Comparison of ENCODE assay signal across 11 cellular contexts in the genomic region with DNA sequence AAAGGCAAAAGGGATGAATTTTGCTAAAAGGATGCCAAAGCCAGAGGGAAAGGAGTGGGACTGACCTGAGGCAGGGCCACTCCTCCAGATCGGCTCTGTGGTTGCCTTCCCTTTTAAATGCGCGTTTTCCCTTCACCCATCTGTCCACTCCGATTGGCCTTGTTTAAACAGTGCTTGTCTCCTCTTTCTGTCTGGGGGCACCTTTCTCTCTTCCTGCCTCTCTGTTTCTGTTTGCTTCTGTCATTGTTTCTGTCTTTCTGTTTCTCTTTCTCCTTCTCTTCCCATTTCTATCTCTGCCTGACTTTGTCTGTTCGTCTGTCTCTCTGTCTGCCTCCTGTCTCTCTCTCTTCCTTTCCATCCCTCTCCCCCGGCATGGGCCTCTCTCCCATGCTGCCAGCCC. TPM values are rescaled to one million over a fixed set of nuclear protein-coding genes. Genes with fewer than 3 reads are reported as not detected.
DNase-seq lines count a peak whose midpoint lies in the region; ATAC-seq, FAIRE-seq and TF ChIP-seq lines count a peak whose summit lies in the region.
"Had no signal": no experiment of that assay in that cellular context is flagged by ENCODE, and none has a peak within 500 bp of the region (broad histone marks: within the 10 kb centered on the region; RNA-seq: fewer than 3 reads in every experiment).

No MANE protein-coding gene starts in this region.

- CTCF ChIA-PET in Calu3 (lab: Charles Lee), result no interaction called here

- H3K4me3 ChIP-seq in BLaER1 (no peak overlapping the region), ascending aorta (no peak overlapping the region)
- H3K4me3 ChIP-seq: tibial nerve had no signal

- H3K27me3 ChIP-seq in BLaER1 (peaks cover 47% of the 10 kb centered on the region), ascending aorta (no peaks in the 10 kb centered on the region)

- BruUV-seq in Calu3 (replicated peaks; lab: Mats Ljungman, UMichigan), result no TSS peak

- peaks cover 40% of the 10 kb centered on the region for H3K27me3 Mint-ChIP-seq in activated naive CD8-positive, alpha-beta T cell treated with anti-CD3 and anti-CD28 coated beads for 36 hours
- H3K27me3 Mint-ChIP-seq in Calu3 (ENCODE audit: unreplicated experiment), result peaks cover 75% of the 10 kb centered on the region

- no peaks in the 10 kb centered on the region for H3K36me3 ChIP-seq in BLaER1
- no peaks in the 10 kb centered on the region for H3K36me3 ChIP-seq in ascending aorta
- H3K36me3 ChIP-seq: tibial nerve had no signal

- TF ChIP-seq CTCF in Calu3 (IDR thresholded peaks at IDR 0.05; ENCODE audit: unreplicated experiment) (no peak), ascending aorta (IDR thresholded peaks at IDR 0.05) (no peak)

- H3K9me3 ChIP-seq in BLaER1 (no peaks in the 10 kb centered on the region), ascending aorta (no peaks in the 10 kb centered on the region)
- H3K9me3 ChIP-seq: tibial nerve had no signal

- no peaks in the 10 kb centered on the region for H4K20me1 ChIP-seq in BLaER1

- ATAC-seq in HG03432 (IDR thresholded peaks at IDR 0.05; ENCODE audit: unreplicated experiment) (peak; percentile 75), HG03280 (IDR thresholded peaks at IDR 0.05; ENCODE audit: unreplicated experiment) (no peak)

- peak overlapping the region; percentile 27; the same call in 1 of the 2 replicates for H3K9ac ChIP-seq in BLaER1

- peak overlapping the region; percentile 16; the same call in 1 of the 2 replicates for H3K27ac ChIP-seq in BLaER1
- no peak overlapping the region for H3K27ac ChIP-seq in ascending aorta
- H3K27ac ChIP-seq: tibial nerve had no signal

- peaks cover 20% of the 10 kb centered on the region for H3K4me1 Mint-ChIP-seq in activated naive CD8-positive, alpha-beta T cell treated with anti-CD3 and anti-CD28 coated beads for 36 hours
- peaks cover 8% of the 10 kb centered on the region for H3K4me1 Mint-ChIP-seq in Calu3 (ENCODE audit: low read depth, unreplicated experiment)

- peak overlapping the region; percentile 23 for H3K27ac Mint-ChIP-seq in activated naive CD8-positive, alpha-beta T cell treated with anti-CD3 and anti-CD28 coated beads for 36 hours
- no peak overlapping the region for H3K27ac Mint-ChIP-seq in Calu3 (ENCODE audit: unreplicated experiment)
- H3K27ac Mint-ChIP-seq: CD14-positive monocyte had no signal

- no peaks in the 10 kb centered on the region for H3K9me3 Mint-ChIP-seq in activated naive CD8-positive, alpha-beta T cell treated with anti-CD3 and anti-CD28 coated beads for 36 hours
- H3K9me3 Mint-ChIP-seq in Calu3 (ENCODE audit: low read depth, unreplicated experiment), result no peaks in the 10 kb centered on the region
- H3K9me3 Mint-ChIP-seq: CD14-positive monocyte had no signal

- FAIRE-seq in GM18507 (lab: Jason Lieb, UNC), result peak; percentile 90

- H3K4me3 Mint-ChIP-seq in activated naive CD8-positive, alpha-beta T cell treated with anti-CD3 and anti-CD28 coated beads for 36 hours, result peak overlapping the region; percentile 61
- H3K4me3 Mint-ChIP-seq in Calu3 (ENCODE audit: low read depth, unreplicated experiment), result no peak overlapping the region

- H3K36me3 Mint-ChIP-seq in activated naive CD8-positive, alpha-beta T cell treated with anti-CD3 and anti-CD28 coated beads for 36 hours, result no peaks in the 10 kb centered on the region
- no peaks in the 10 kb centered on the region for H3K36me3 Mint-ChIP-seq in Calu3 (ENCODE audit: insufficient read depth, unreplicated experiment)
- H3K36me3 Mint-ChIP-seq: CD14-positive monocyte had no signal

- peaks cover 22% of the 10 kb centered on the region for H3K4me1 ChIP-seq in BLaER1
- H3K4me1 ChIP-seq in ascending aorta, result peaks cover 0 to 5% of the 10 kb centered on the region in 2 donors

- DNase-seq in GM18507 (ENCODE audit: extremely low spot score, insufficient read length, low read depth), result no peak
- DNase-seq in activated naive CD8-positive, alpha-beta T cell treated with anti-CD3 and anti-CD28 coated beads for 36 hours, result no peak
- no peak for DNase-seq in COLO668 (lab: John Stamatoyannopoulos, UW; ENCODE audit: unreplicated experiment)
- DNase-seq in Calu3, result no peak
- DNase-seq in ascending aorta (ENCODE audit: low spot score in 2 of 2), result no peak
- DNase-seq: NCI-H524 treated with DMSO at 0.1 percent for 48 hours had no signal

- intact Hi-C loops in Calu3 (cut with micrococcal nuclease; ENCODE audit: unreplicated experiment), result no loop called here
- intact Hi-C loops in ascending aorta (cut with DNase I), result no loop called here

- H3K4me2 ChIP-seq in BLaER1, result peak overlapping the region; percentile 56

RNA-seq across cellular contexts. Expression of gene HSPB1, which starts 29.6 kb away (rescaled TPM):
- 100 to 1,000 TPM in 1 of 2 experiments, 10 to 100 TPM in 1; 96.7 to 102 TPM for total RNA-seq in activated naive CD8-positive, alpha-beta T cell treated with anti-CD3 and anti-CD28 coated beads for 36 hours
- total RNA-seq in Calu3 (2022) (72.7 and 135 TPM in 2 replicates), ascending aorta (3,584 TPM)

Comparison
In these comparisons a context has a peak if more than half of its experiments do, and no peak if none do; other contexts are left out.
1. RNA of gene HSPB1, which starts 29.6 kb away (total RNA-seq): 3,584 TPM in ascending aorta (single experiment); 96.7 to 102 TPM in activated naive CD8-positive, alpha-beta T cell treated with anti-CD3 and anti-CD28 coated beads for 36 hours and 72.7 to 135 TPM in Calu3; every median in the first group is over 10 times any median in the second.